ENCODE assay signal across 1 cellular context in genomic region chr6:106540432-106540831, GRCh38.
TF ChIP-seq lines count a peak whose summit lies in the region.

No MANE protein-coding gene starts in this region.

TF ChIP-seq in HepG2, 621 proteins besides CTCF, POLR2A, EP300 and RAD21 (continued from another document):
- TF ChIP-seq ZBTB40 (IDR thresholded peaks at IDR 0.05), result no peak
- TF ChIP-seq ZBTB40 (CRISPR knock-in tag; IDR thresholded peaks at IDR 0.05), result no peak
- TF ChIP-seq SALL1 (CRISPR knock-in tag; IDR thresholded peaks at IDR 0.05), result no peak
- TF ChIP-seq TEF (CRISPR knock-in tag; IDR thresholded peaks at IDR 0.05), result peak; percentile 88
- no peak for TF ChIP-seq HOXA9 (CRISPR knock-in tag; IDR thresholded peaks at IDR 0.05; ENCODE audit: borderline replicate concordance)
- TF ChIP-seq ZNF263 (CRISPR knock-in tag; IDR thresholded peaks at IDR 0.05), result no peak
- no peak for TF ChIP-seq ATF7 (IDR thresholded peaks at IDR 0.05)
- TF ChIP-seq ATF7 (CRISPR knock-in tag; IDR thresholded peaks at IDR 0.05), result no peak
- peak; percentile 84 for TF ChIP-seq TFE3 (CRISPR knock-in tag; IDR thresholded peaks at IDR 0.05)
- no peak for TF ChIP-seq ZNF10 (CRISPR knock-in tag; IDR thresholded peaks at IDR 0.05; ENCODE audit: borderline replicate concordance, low read depth)
- TF ChIP-seq SOX13 (IDR thresholded peaks at IDR 0.05), result no peak
- TF ChIP-seq SOX13 (CRISPR knock-in tag; conservative IDR thresholded peaks at IDR 0.05 in 1 of 2, IDR thresholded peaks at IDR 0.05 in 1 of 2), result peak in 1 of 2 experiments; percentile 55; a peak in 1 of 4 replicates
- no peak for TF ChIP-seq THAP8 (CRISPR knock-in tag; IDR thresholded peaks at IDR 0.05; ENCODE audit: borderline replicate concordance)
- no peak for TF ChIP-seq KLF13 (CRISPR knock-in tag; IDR thresholded peaks at IDR 0.05)
- no peak for TF ChIP-seq TRIM24 (CRISPR knock-in tag; IDR thresholded peaks at IDR 0.05)
